ENCODE assay signal across 28 cellular contexts in genomic region chr6:130054725-130055124, GRCh38. TPM values are rescaled to one million over a fixed set of nuclear protein-coding genes. Genes with fewer than 3 reads are reported as not detected.
DNase-seq lines count a peak whose midpoint lies in the region; ATAC-seq and TF ChIP-seq lines count a peak whose summit lies in the region.
"Had no signal": no experiment of that assay in that cellular context is flagged by ENCODE, and none has a peak within 500 bp of the region (broad histone marks: within the 10 kb centered on the region; RNA-seq: fewer than 3 reads in every experiment).

No MANE protein-coding gene starts in this region.

- H3K4me1 ChIP-seq in CD8-positive, alpha-beta T cell (ENCODE audit: insufficient read depth, low read length), result no peaks in the 10 kb centered on the region
- H3K4me1 ChIP-seq: Caco-2, HAP-1 had no signal

- no peak for ATAC-seq in CD8-positive, alpha-beta T cell
- no peak for ATAC-seq in memory B cell (ENCODE audit: low read depth)
- ATAC-seq in stimulated activated effector memory CD8-positive, alpha-beta T cell treated with anti-CD3 and anti-CD28 coated beads, Interleukin-12 subunit alpha, Interleukin-12 subunit beta, amount 100 ng/mL, for 72 hours, result no peak
- no peak for ATAC-seq in GM19452 (IDR thresholded peaks at IDR 0.05; ENCODE audit: unreplicated experiment)
- ATAC-seq: GM12878, PC-3 had no signal

- CTCF ChIA-PET in activated CD4-positive, alpha-beta T cell treated with anti-CD3 and anti-CD28 coated beads, Interleukin-2, amount 10 ng/mL, durations not matched to agents 7 days and 5 days (lab: Charles Lee), result no interaction called here
- CTCF ChIA-PET in CD8-positive, alpha-beta T cell (lab: Charles Lee), result no interaction called here

- H3K36me3 ChIP-seq in CD8-positive, alpha-beta T cell (ENCODE audit: insufficient read depth, low read length), result peaks cover 33% of the 10 kb centered on the region

- no peak overlapping the region for H3K27ac ChIP-seq in CD8-positive, alpha-beta T cell (ENCODE audit: low read depth, low read length)
- H3K27ac ChIP-seq: HL-60, KMS-11 had no signal

- H3K9me3 Mint-ChIP-seq in activated CD4-positive, alpha-beta T cell treated with anti-CD3 and anti-CD28 coated beads, Interleukin-2, amount 10 ng/mL, durations not matched to agents 7 days and 5 days, result peaks cover 2% of the 10 kb centered on the region
- no peaks in the 10 kb centered on the region for H3K9me3 Mint-ChIP-seq in CD8-positive, alpha-beta T cell
- H3K9me3 Mint-ChIP-seq in memory B cell, result no peaks in the 10 kb centered on the region
- no peaks in the 10 kb centered on the region for H3K9me3 Mint-ChIP-seq in stimulated activated effector memory CD8-positive, alpha-beta T cell treated with anti-CD3 and anti-CD28 coated beads, Interleukin-12 subunit alpha, Interleukin-12 subunit beta, amount 100 ng/mL, for 72 hours
- H3K9me3 Mint-ChIP-seq: HFFc6, IgD-negative memory B cell had no signal

- H3K27ac Mint-ChIP-seq in activated CD4-positive, alpha-beta T cell treated with anti-CD3 and anti-CD28 coated beads, Interleukin-2, amount 10 ng/mL, durations not matched to agents 7 days and 5 days, result peak overlapping the region; percentile 37
- H3K27ac Mint-ChIP-seq in CD8-positive, alpha-beta T cell, result peak overlapping the region; percentile 4
- H3K27ac Mint-ChIP-seq in memory B cell, result peak overlapping the region; percentile 57
- peak overlapping the region; percentile 2 for H3K27ac Mint-ChIP-seq in stimulated activated effector memory CD8-positive, alpha-beta T cell treated with anti-CD3 and anti-CD28 coated beads, Interleukin-12 subunit alpha, Interleukin-12 subunit beta, amount 100 ng/mL, for 72 hours
- H3K27ac Mint-ChIP-seq: HFFc6, IgD-negative memory B cell had no signal

- no peaks in the 10 kb centered on the region for H3K27me3 Mint-ChIP-seq in activated CD4-positive, alpha-beta T cell treated with anti-CD3 and anti-CD28 coated beads, Interleukin-2, amount 10 ng/mL, durations not matched to agents 7 days and 5 days
- no peaks in the 10 kb centered on the region for H3K27me3 Mint-ChIP-seq in CD8-positive, alpha-beta T cell (ENCODE audit: low read depth)
- H3K27me3 Mint-ChIP-seq in memory B cell, result no peaks in the 10 kb centered on the region
- H3K27me3 Mint-ChIP-seq: IgD-negative memory B cell had no signal

- H3K36me3 Mint-ChIP-seq in activated CD4-positive, alpha-beta T cell treated with anti-CD3 and anti-CD28 coated beads, Interleukin-2, amount 10 ng/mL, durations not matched to agents 7 days and 5 days (ENCODE audit: low read depth), result peaks cover 69% of the 10 kb centered on the region
- peaks cover 86% of the 10 kb centered on the region for H3K36me3 Mint-ChIP-seq in CD8-positive, alpha-beta T cell
- H3K36me3 Mint-ChIP-seq in memory B cell, result peaks cover 63% of the 10 kb centered on the region
- H3K36me3 Mint-ChIP-seq in stimulated activated effector memory CD8-positive, alpha-beta T cell treated with anti-CD3 and anti-CD28 coated beads, Interleukin-12 subunit alpha, Interleukin-12 subunit beta, amount 100 ng/mL, for 72 hours, result peaks cover 87% of the 10 kb centered on the region

- intact Hi-C loops in CD8-positive, alpha-beta T cell (cut with DNase I, micrococcal nuclease), result no loop called here

- no peak for TF ChIP-seq CTCF in CD8-positive, alpha-beta T cell (IDR thresholded peaks at IDR 0.05)

- H3K4me3 Mint-ChIP-seq in activated CD4-positive, alpha-beta T cell treated with anti-CD3 and anti-CD28 coated beads, Interleukin-2, amount 10 ng/mL, durations not matched to agents 7 days and 5 days, result no peak overlapping the region
- no peak overlapping the region for H3K4me3 Mint-ChIP-seq in CD8-positive, alpha-beta T cell
- H3K4me3 Mint-ChIP-seq in memory B cell, result no peak overlapping the region
- no peak overlapping the region for H3K4me3 Mint-ChIP-seq in stimulated activated effector memory CD8-positive, alpha-beta T cell treated with anti-CD3 and anti-CD28 coated beads, Interleukin-12 subunit alpha, Interleukin-12 subunit beta, amount 100 ng/mL, for 72 hours
- H3K4me3 Mint-ChIP-seq: HFFc6 had no signal

- peaks cover 32% of the 10 kb centered on the region for H3K4me1 Mint-ChIP-seq in activated CD4-positive, alpha-beta T cell treated with anti-CD3 and anti-CD28 coated beads, Interleukin-2, amount 10 ng/mL, durations not matched to agents 7 days and 5 days
- H3K4me1 Mint-ChIP-seq in CD8-positive, alpha-beta T cell (ENCODE audit: low read depth), result peaks cover 12% of the 10 kb centered on the region
- H3K4me1 Mint-ChIP-seq in memory B cell, result peaks cover 4% of the 10 kb centered on the region
- peaks cover 22% of the 10 kb centered on the region for H3K4me1 Mint-ChIP-seq in stimulated activated effector memory CD8-positive, alpha-beta T cell treated with anti-CD3 and anti-CD28 coated beads, Interleukin-12 subunit alpha, Interleukin-12 subunit beta, amount 100 ng/mL, for 72 hours

- H3K9me3 ChIP-seq in CD8-positive, alpha-beta T cell (ENCODE audit: low read length), result no peaks in the 10 kb centered on the region
- H3K9me3 ChIP-seq: Caco-2, HAP-1 had no signal

- POLR2A ChIA-PET in activated CD4-positive, alpha-beta T cell treated with anti-CD3 and anti-CD28 coated beads, Interleukin-2, amount 10 ng/mL, durations not matched to agents 7 days and 5 days (lab: Charles Lee), result no interaction called here
- POLR2A ChIA-PET in CD8-positive, alpha-beta T cell (lab: Charles Lee), result no interaction called here

- H3K4me3 ChIP-seq in CD8-positive, alpha-beta T cell (ENCODE audit: low read depth, low read length), result no peak overlapping the region
- H3K4me3 ChIP-seq: GM12878, HAP-1 had no signal

- no peak for DNase-seq in activated CD4-positive, alpha-beta T cell treated with anti-CD3 and anti-CD28 coated beads, Interleukin-2, amount 10 ng/mL, durations not matched to agents 7 days and 5 days
- no peak for DNase-seq in activated CD4-positive, alpha-beta T cell treated with anti-CD3 and anti-CD28 coated beads, Interleukin-2, amount 50 U/mL, for 1 hour
- no peak for DNase-seq in CD8-positive, alpha-beta T cell
- no peak for DNase-seq in memory B cell (ENCODE audit: low spot score in 2 of 2)
- no peak for DNase-seq in stimulated activated effector memory CD8-positive, alpha-beta T cell treated with anti-CD3 and anti-CD28 coated beads, Interleukin-12 subunit alpha, Interleukin-12 subunit beta, amount 100 ng/mL, for 72 hours (ENCODE audit: low spot score in 2 of 2)
- no peak for DNase-seq in DMS153 (lab: John Stamatoyannopoulos, UW)
- DNase-seq in stimulated activated naive CD4-positive, alpha-beta T cell (lab: John Stamatoyannopoulos, UW), result no peak
- DNase-seq: 8988T; Caco-2; DMS79; EL; GDM1; GOT3; HFFc6; MM.1S; NCI-H1694; NCI-H2029 treated with DMSO at 0.1 percent for 48 hours; NCI-H446 treated with DMSO at 0.1 percent for 48 hours; NCI-H526; NCI-H82; NK-92 treated with Interleukin-12 subunit alpha and Interleukin-12 subunit beta, amount 100 ng/mL, for 24 hours; PC-3 had no signal

- H3K27me3 ChIP-seq in CD8-positive, alpha-beta T cell (ENCODE audit: insufficient read depth, low read length), result no peaks in the 10 kb centered on the region

RNA-seq across cellular contexts. Expression of gene L3MBTL3, which starts 36.3 kb away (rescaled TPM):
- total RNA-seq in activated CD4-positive, alpha-beta T cell treated with anti-CD3 and anti-CD28 coated beads, Interleukin-2, amount 10 ng/mL, durations not matched to agents 7 days and 5 days, result 10 to 100 TPM; 13.5 to 17.1 TPM
- 10 to 100 TPM; 41.2 to 50.5 TPM for total RNA-seq in CD8-positive, alpha-beta T cell

Comparison
In these comparisons a context has a peak if more than half of its experiments do, and no peak if none do; other contexts are left out.
1. H3K27ac Mint-ChIP-seq: peak in every context shown above with its lines; median percentile 57 in memory B cell; 37 in activated CD4-positive, alpha-beta T cell treated with anti-CD3 and anti-CD28 coated beads, Interleukin-2, amount 10 ng/mL, durations not matched to agents 7 days and 5 days; 4 in CD8-positive, alpha-beta T cell; 2 in stimulated activated effector memory CD8-positive, alpha-beta T cell treated with anti-CD3 and anti-CD28 coated beads, Interleukin-12 subunit alpha, Interleukin-12 subunit beta, amount 100 ng/mL, for 72 hours.